ENCODE assay signal across 23 cellular contexts in genomic region chr4:165542476-165542875, GRCh38.
"Had no signal": no experiment of that assay in that cellular context is flagged by ENCODE, and none has a peak within 500 bp of the region (broad histone marks: within the 10 kb centered on the region; RNA-seq: fewer than 3 reads in every experiment).

No MANE protein-coding gene starts in this region.

- H3K27me3 ChIP-seq: colonic mucosa, Peyer's patch, SJCRH30 had no signal

- H3K27ac ChIP-seq: colonic mucosa, Peyer's patch, RWPE1, SJCRH30 had no signal

- DNase-seq: activated CD4-positive, alpha-beta T cell treated with anti-CD3 and anti-CD28 coated beads, Interleukin-2, amount 50 U/mL, for 48 hours; activated CD4-positive, CD25-positive, alpha-beta regulatory T cell treated with anti-CD3 and anti-CD28 coated beads, Interleukin-2, amount 50 U/mL, for 72 hours; activated effector memory CD4-positive, alpha-beta T cell treated with Interleukin-2 at 50 U/mL for 16 hours; activated naive CD4-positive, alpha-beta T cell treated with Interleukin-2 at 50 U/mL for 16 hours; activated naive CD8-positive, alpha-beta T cell treated with anti-CD3 and anti-CD28 coated beads, Interleukin-2, amount 50 U/mL, for 24 hours; activated T-cell treated with anti-CD3 and anti-CD28 coated beads, Interleukin-2, amount 50 U/mL, for 24 hours; amygdala; cerebellar nuclear complex; colonic mucosa; Karpas-422; MM.1S; NCI-H1105; NCI-H1436 treated with DMSO at 0.1 percent for 48 hours; NCI-H187; NCI-H2081 treated with DMSO at 0.1 percent for 48 hours; NCI-H226; NCI-H510A treated with DMSO at 0.1 percent for 48 hours; NCI-H748 treated with DMSO at 0.1 percent for 48 hours; Peyer's patch; Right ventricle myocardium superior had no signal

- H3K9me3 ChIP-seq: colonic mucosa, Peyer's patch, SJCRH30 had no signal

- FAIRE-seq: astrocyte had no signal

- H3K36me3 ChIP-seq: colonic mucosa, Peyer's patch, SJCRH30 had no signal

- H3K4me1 ChIP-seq: colonic mucosa, Peyer's patch, SJCRH30 had no signal

- H3K4me3 ChIP-seq: colonic mucosa, Peyer's patch, SJCRH30 had no signal
